Comparison of ENCODE assay signal across 32 cellular contexts in the genomic region with DNA sequence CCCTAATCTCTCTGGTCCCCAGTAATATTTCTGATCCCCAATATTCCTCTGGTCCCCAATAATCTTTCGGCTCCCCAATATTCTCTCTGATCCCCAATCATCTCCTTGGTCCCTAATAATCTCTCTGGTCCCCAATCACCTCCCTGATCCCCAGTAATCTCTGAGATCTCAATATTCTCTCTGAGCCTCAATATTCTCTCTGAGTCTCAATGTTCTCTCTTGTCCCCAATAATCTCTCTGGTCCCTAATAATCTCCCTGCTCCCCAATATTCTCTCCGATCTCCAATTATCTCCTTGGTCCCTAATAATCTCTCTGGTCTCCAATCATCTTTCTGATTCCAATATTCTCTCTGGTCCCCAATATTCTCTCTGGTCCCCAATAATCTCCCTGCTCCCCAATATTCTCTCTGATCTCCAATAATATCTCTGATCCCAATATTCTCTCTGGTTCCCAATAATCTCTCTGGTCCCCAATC. TPM values are rescaled to one million over a fixed set of nuclear protein-coding genes. Genes with fewer than 3 reads are reported as not detected.
DNase-seq lines count a peak whose midpoint lies in the region; ATAC-seq, FAIRE-seq and TF ChIP-seq lines count a peak whose summit lies in the region.
"Had no signal": no experiment of that assay in that cellular context is flagged by ENCODE, and none has a peak within 500 bp of the region (broad histone marks: within the 10 kb centered on the region; RNA-seq: fewer than 3 reads in every experiment).

No MANE protein-coding gene starts in this region.

- no peak overlapping the region; the same call in 1 of the 2 replicates for H3K4me3 ChIP-seq in DOHH2 (ENCODE audit: low read length)
- H3K4me3 ChIP-seq: breast epithelium, lower lobe of right lung, ovary, upper lobe of right lung had no signal

- H3K36me3 Mint-ChIP-seq in T-helper 2 cell treated with Interferon-gamma antibody and Interleukin-4, amounts not matched to agents 5 μg/mL and 100 μg/mL, for 36 hours (ENCODE audit: low read depth) = peaks cover 56% of the 10 kb centered on the region
- H3K36me3 Mint-ChIP-seq in activated T-helper 17 cell treated with anti-CD3 and anti-CD28 coated beads, Interleukin-2, amount 50 U/mL, for 72 hours (ENCODE audit: low read depth) = peaks cover 76% of the 10 kb centered on the region
- H3K36me3 Mint-ChIP-seq in naive thymus-derived CD8-positive, alpha-beta T cell = peaks cover 0 to 40% (median 12%) of the 10 kb centered on the region in 3 donors

- peak overlapping the region; percentile 73 for H3K4me2 ChIP-seq in DOHH2 (ENCODE audit: low read length)

- no peak for TF ChIP-seq POLR2A in GM12892 (IDR thresholded peaks at IDR 0.05; ENCODE audit: low read depth, low read length)

- H3K27me3 Mint-ChIP-seq in T-helper 2 cell treated with Interferon-gamma antibody and Interleukin-4, amounts not matched to agents 5 μg/mL and 100 μg/mL, for 36 hours (ENCODE audit: low read depth) = no peaks in the 10 kb centered on the region
- no peaks in the 10 kb centered on the region for H3K27me3 Mint-ChIP-seq in activated T-helper 17 cell treated with anti-CD3 and anti-CD28 coated beads, Interleukin-2, amount 50 U/mL, for 72 hours
- H3K27me3 Mint-ChIP-seq in naive thymus-derived CD8-positive, alpha-beta T cell = no peaks in the 10 kb centered on the region

- no peak for TF ChIP-seq CTCF in DOHH2 (IDR thresholded peaks at IDR 0.05; ENCODE audit: low read depth, low read length, poor library complexity, severe bottlenecking)

- H3K36me3 ChIP-seq in DOHH2 (ENCODE audit: control insufficient read depth, low read length) = peaks cover 67% of the 10 kb centered on the region
- H3K36me3 ChIP-seq: breast epithelium, lower lobe of right lung, ovary, upper lobe of right lung, WERI-Rb-1 had no signal

- no peaks in the 10 kb centered on the region for H3K9me2 ChIP-seq in DOHH2 (replicated peaks; ENCODE audit: control insufficient read depth, low read length)

- H3K79me2 ChIP-seq in DOHH2 (ENCODE audit: control insufficient read depth, low read length) = peaks cover 82% of the 10 kb centered on the region

- peaks cover 40% of the 10 kb centered on the region for H3F3A ChIP-seq in DOHH2 (ENCODE audit: control insufficient read depth, insufficient read depth)

- H3K9me3 Mint-ChIP-seq in T-helper 2 cell treated with Interferon-gamma antibody and Interleukin-4, amounts not matched to agents 5 μg/mL and 100 μg/mL, for 36 hours = peaks cover 15% of the 10 kb centered on the region
- peaks cover 11% of the 10 kb centered on the region for H3K9me3 Mint-ChIP-seq in activated T-helper 17 cell treated with anti-CD3 and anti-CD28 coated beads, Interleukin-2, amount 50 U/mL, for 72 hours
- H3K9me3 Mint-ChIP-seq in naive thymus-derived CD8-positive, alpha-beta T cell = no peaks in the 10 kb centered on the region
- H3K9me3 Mint-ChIP-seq: activated naive CD4-positive, alpha-beta T cell treated with anti-CD3 and anti-CD28 coated beads for 36 hours had no signal

- H3K9me3 ChIP-seq in DOHH2 (ENCODE audit: control insufficient read depth, insufficient read depth, low read length) = no peaks in the 10 kb centered on the region
- H3K9me3 ChIP-seq: lower lobe of right lung, ovary, upper lobe of right lung had no signal

- H3K4me3 Mint-ChIP-seq in T-helper 2 cell treated with Interferon-gamma antibody and Interleukin-4, amounts not matched to agents 5 μg/mL and 100 μg/mL, for 36 hours = no peak overlapping the region
- H3K4me3 Mint-ChIP-seq in activated T-helper 17 cell treated with anti-CD3 and anti-CD28 coated beads, Interleukin-2, amount 50 U/mL, for 72 hours = peak overlapping the region; percentile 78
- H3K4me3 Mint-ChIP-seq in naive thymus-derived CD8-positive, alpha-beta T cell = peak overlapping the region in 4 of 10 donors; percentile 2 to 67 (median 26)
- H3K4me3 Mint-ChIP-seq: activated naive CD4-positive, alpha-beta T cell treated with anti-CD3 and anti-CD28 coated beads for 36 hours had no signal

- H3K4me1 ChIP-seq in DOHH2 (ENCODE audit: control insufficient read depth, low read length) = peaks cover 73% of the 10 kb centered on the region
- H3K4me1 ChIP-seq: breast epithelium, lower lobe of right lung, upper lobe of right lung had no signal

- H3K27me3 ChIP-seq in DOHH2 (ENCODE audit: control insufficient read depth, low read length) = no peaks in the 10 kb centered on the region
- H3K27me3 ChIP-seq: breast epithelium, ovary, upper lobe of right lung had no signal

- peak overlapping the region; percentile 43 for H3K27ac Mint-ChIP-seq in T-helper 2 cell treated with Interferon-gamma antibody and Interleukin-4, amounts not matched to agents 5 μg/mL and 100 μg/mL, for 36 hours
- peak overlapping the region; percentile 95 for H3K27ac Mint-ChIP-seq in activated T-helper 17 cell treated with anti-CD3 and anti-CD28 coated beads, Interleukin-2, amount 50 U/mL, for 72 hours
- peak overlapping the region; percentile 50 to 95 (median 88) for H3K27ac Mint-ChIP-seq in naive thymus-derived CD8-positive, alpha-beta T cell
- H3K27ac Mint-ChIP-seq: activated naive CD4-positive, alpha-beta T cell treated with anti-CD3 and anti-CD28 coated beads for 36 hours had no signal

- FAIRE-seq in GM12892 (lab: Jason Lieb, UNC) = no peak
- FAIRE-seq: colon, HepG2 had no signal

- ATAC-seq in activated T-helper 17 cell treated with anti-CD3 and anti-CD28 coated beads, Interleukin-2, amount 50 U/mL, for 72 hours (replicated peaks) = no peak
- no peak for ATAC-seq in naive thymus-derived CD8-positive, alpha-beta T cell
- ATAC-seq in HG02678 (IDR thresholded peaks at IDR 0.05; ENCODE audit: unreplicated experiment) = no peak
- ATAC-seq: HepG2, lower lobe of right lung, Panc1, upper lobe of right lung had no signal

- POLR2A ChIA-PET in naive thymus-derived CD8-positive, alpha-beta T cell (lab: Charles Lee) = no interaction called here

- H3K4me1 Mint-ChIP-seq in T-helper 2 cell treated with Interferon-gamma antibody and Interleukin-4, amounts not matched to agents 5 μg/mL and 100 μg/mL, for 36 hours (ENCODE audit: low read depth) = peaks cover 47% of the 10 kb centered on the region
- H3K4me1 Mint-ChIP-seq in activated T-helper 17 cell treated with anti-CD3 and anti-CD28 coated beads, Interleukin-2, amount 50 U/mL, for 72 hours = peaks cover 60% of the 10 kb centered on the region
- peaks cover 47 to 67% (median 65%) of the 10 kb centered on the region in 4 donors for H3K4me1 Mint-ChIP-seq in naive thymus-derived CD8-positive, alpha-beta T cell

- DNase-seq in T-helper 2 cell treated with Interferon-gamma antibody and Interleukin-4, amounts not matched to agents 5 μg/mL and 100 μg/mL, for 36 hours (ENCODE audit: low spot score) = no peak
- DNase-seq in T-helper 2 cell = no peak
- no peak for DNase-seq in naive thymus-derived CD8-positive, alpha-beta T cell
- no peak for DNase-seq in GM19238 (ENCODE audit: insufficient read length, low spot score)
- no peak for DNase-seq in GM12892 (ENCODE audit: insufficient read length)
- DNase-seq: activated naive CD4-positive, alpha-beta T cell treated with anti-CD3 and anti-CD28 coated beads for 36 hours; anterior cingulate cortex; DMS 273 treated with DMSO at 0.1 percent for 48 hours; effector CD8-positive, alpha-beta T cell; HCEC 1CT; hippocampal formation; lower lobe of right lung; NCI-H1436 treated with DMSO at 0.1 percent for 48 hours; NCI-H2081 treated with DMSO at 0.1 percent for 48 hours; NCI-H345; ovary; SHP77 treated with DMSO at 0.1 percent for 48 hours; stimulated activated CD4-positive, alpha-beta T cell treated with anti-CD3 and anti-CD28 coated beads, Interleukin-15, amount 100 ng/mL, for 24 hours; stimulated activated CD4-positive, alpha-beta T cell treated with anti-CD3 and anti-CD28 coated beads, Interleukin-4, amount 100 ng/mL, for 4 hours; T1000; upper lobe of right lung; WERI-Rb-1 had no signal

- peak overlapping the region; percentile 89 for H3K27ac ChIP-seq in DOHH2 (ENCODE audit: low read depth, low read length)
- H3K27ac ChIP-seq: 22Rv1, breast epithelium, lower lobe of right lung, ovary, upper lobe of right lung, WERI-Rb-1 had no signal

- no peaks in the 10 kb centered on the region for H4K20me1 ChIP-seq in DOHH2 (ENCODE audit: control insufficient read depth, insufficient read depth, low read depth, low read length)

RNA-seq across cellular contexts. Expression of gene P2RY8, which starts 17.9 kb away (rescaled TPM):
- 100 to 1,000 TPM in 1 of 2 donors, 10 to 100 TPM in 1; 89.0 to 105 TPM for total RNA-seq in activated T-helper 17 cell treated with anti-CD3 and anti-CD28 coated beads, Interleukin-2, amount 50 U/mL, for 72 hours
- total RNA-seq in naive thymus-derived CD8-positive, alpha-beta T cell = 100 to 1,000 TPM; 131 to 132 TPM
- 100 to 1,000 TPM; 163 to 190 (median 169) TPM for polyA plus RNA-seq in naive thymus-derived CD8-positive, alpha-beta T cell
- 31.4 TPM for polyA plus RNA-seq in GM12892 (2012; ENCODE audit: missing spikeins)
- total RNA-seq: epithelial cell of proximal tubule had no signal
- polyA plus RNA-seq: neural cell had no signal

Comparison
In these comparisons a context has a peak if more than half of its experiments do, and no peak if none do; other contexts are left out.
1. H3K27ac Mint-ChIP-seq: peak in every context shown above with its lines; median percentile 95 in activated T-helper 17 cell treated with anti-CD3 and anti-CD28 coated beads, Interleukin-2, amount 50 U/mL, for 72 hours; 88 in naive thymus-derived CD8-positive, alpha-beta T cell; 43 in T-helper 2 cell treated with Interferon-gamma antibody and Interleukin-4, amounts not matched to agents 5 μg/mL and 100 μg/mL, for 36 hours.